ENCODE assay signal across 1 cellular context in the genomic region with DNA sequence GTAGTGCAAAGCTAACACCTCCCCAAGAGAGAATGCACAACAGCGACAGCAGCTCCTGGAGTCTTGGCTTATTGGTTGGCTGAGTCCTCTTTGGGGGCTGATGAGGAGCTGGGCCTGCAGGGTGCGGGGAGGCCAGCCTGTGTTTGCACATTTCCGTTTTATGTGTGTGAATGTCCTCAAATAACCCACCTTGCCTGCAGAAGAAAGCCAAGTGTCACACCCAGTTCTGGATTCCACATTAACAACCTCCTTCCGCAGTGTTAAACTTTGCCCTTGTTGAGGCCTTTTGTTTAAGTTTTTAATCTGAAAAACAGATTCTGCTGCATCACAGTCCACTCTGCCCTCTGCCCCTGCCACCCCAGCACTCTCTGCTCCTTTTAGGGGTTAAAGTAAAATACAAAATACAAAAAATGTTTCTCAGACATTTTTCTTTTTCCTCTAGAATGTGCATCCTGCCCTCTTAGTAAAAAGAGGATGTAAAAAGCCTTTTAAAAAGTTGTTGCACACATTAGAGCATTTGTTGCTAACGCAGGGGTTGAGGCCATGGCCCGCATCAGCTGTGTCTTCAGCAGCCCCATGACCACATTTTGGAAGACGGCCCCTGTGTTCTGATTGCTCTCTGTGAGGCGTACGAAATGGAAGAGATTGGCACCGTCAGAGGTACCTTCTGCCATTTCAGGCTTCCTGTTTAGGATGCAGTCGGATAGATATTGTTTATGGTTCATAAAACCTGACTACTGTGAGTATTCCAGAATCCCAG.
TF ChIP-seq lines count a peak whose summit lies in the region.

No MANE protein-coding gene starts in this region.

TF ChIP-seq in A549, 52 proteins besides CTCF, POLR2A, EP300 and RAD21 (continued from another document):
- TF ChIP-seq, protein P1, sequence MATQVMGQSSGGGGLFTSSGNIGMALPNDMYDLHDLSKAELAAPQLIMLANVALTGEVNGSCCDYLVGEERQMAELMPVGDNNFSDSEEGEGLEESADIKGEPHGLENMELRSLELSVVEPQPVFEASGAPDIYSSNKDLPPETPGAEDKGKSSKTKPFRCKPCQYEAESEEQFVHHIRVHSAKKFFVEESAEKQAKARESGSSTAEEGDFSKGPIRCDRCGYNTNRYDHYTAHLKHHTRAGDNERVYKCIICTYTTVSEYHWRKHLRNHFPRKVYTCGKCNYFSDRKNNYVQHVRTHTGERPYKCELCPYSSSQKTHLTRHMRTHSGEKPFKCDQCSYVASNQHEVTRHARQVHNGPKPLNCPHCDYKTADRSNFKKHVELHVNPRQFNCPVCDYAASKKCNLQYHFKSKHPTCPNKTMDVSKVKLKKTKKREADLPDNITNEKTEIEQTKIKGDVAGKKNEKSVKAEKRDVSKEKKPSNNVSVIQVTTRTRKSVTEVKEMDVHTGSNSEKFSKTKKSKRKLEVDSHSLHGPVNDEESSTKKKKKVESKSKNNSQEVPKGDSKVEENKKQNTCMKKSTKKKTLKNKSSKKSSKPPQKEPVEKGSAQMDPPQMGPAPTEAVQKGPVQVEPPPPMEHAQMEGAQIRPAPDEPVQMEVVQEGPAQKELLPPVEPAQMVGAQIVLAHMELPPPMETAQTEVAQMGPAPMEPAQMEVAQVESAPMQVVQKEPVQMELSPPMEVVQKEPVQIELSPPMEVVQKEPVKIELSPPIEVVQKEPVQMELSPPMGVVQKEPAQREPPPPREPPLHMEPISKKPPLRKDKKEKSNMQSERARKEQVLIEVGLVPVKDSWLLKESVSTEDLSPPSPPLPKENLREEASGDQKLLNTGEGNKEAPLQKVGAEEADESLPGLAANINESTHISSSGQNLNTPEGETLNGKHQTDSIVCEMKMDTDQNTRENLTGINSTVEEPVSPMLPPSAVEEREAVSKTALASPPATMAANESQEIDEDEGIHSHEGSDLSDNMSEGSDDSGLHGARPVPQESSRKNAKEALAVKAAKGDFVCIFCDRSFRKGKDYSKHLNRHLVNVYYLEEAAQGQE (IDR thresholded peaks at IDR 0.05): no peak
- TF ChIP-seq MAFK (IDR thresholded peaks at IDR 0.05; ENCODE audit: partially characterized antibody): peak; percentile 32
- peak; percentile 64 for TF ChIP-seq GATA3 (IDR thresholded peaks at IDR 0.05; ENCODE audit: borderline replicate concordance)
TF ChIP-seq in A549: peak in this region for 6.
